Comparison of ENCODE assay signal across 1 cellular context in the genomic region with DNA sequence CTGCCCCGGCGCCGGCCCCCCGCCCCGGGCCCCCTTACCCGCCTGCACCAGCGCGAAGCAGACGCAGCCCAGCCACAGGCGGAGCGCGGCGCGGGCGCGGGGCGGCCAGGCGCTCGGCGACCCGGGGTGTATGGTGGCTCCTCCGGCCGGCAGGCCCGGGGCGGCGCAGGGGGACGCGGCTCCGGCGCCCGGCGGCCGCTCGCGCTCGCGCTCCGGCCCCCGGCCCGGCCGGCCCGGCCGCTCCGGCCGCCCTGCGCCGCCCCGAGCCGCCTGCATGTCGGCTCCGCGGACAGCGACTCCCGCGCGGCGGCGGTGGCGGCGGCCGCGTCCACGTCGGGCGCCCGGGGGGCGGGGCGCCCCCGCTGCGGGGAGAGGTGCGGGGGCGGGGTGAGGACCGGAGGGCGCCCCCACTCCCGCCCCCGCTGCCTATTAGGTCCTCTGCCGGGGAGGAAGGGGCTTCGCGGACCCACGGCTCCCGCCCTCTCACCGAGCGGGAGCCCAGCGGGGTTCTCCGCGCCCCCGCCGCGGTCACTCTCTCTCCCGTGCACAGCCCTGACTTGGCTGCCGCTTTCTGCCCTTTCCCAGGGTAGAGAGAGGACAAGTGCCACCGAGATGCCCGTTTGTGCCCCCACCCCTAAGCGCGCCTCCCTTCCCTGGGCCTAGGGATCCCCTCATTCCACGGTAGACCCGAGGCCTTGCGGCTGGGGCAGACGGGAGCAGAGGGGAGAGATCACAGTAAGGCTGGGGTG.
TF ChIP-seq lines count a peak whose summit lies in the region.

A gene (minus strand): TSS at position 298 of the 749 bp plus-strand sequence.

TF ChIP-seq in A549, 52 proteins besides CTCF, POLR2A, EP300 and RAD21 (continued from another document):
- TF ChIP-seq, protein P1, sequence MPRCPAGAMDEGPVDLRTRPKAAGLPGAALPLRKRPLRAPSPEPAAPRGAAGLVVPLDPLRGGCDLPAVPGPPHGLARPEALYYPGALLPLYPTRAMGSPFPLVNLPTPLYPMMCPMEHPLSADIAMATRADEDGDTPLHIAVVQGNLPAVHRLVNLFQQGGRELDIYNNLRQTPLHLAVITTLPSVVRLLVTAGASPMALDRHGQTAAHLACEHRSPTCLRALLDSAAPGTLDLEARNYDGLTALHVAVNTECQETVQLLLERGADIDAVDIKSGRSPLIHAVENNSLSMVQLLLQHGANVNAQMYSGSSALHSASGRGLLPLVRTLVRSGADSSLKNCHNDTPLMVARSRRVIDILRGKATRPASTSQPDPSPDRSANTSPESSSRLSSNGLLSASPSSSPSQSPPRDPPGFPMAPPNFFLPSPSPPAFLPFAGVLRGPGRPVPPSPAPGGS (IDR thresholded peaks at IDR 0.05), result no peak
- TF ChIP-seq HOXB5 (CRISPR knock-in tag; IDR thresholded peaks at IDR 0.05), result no peak
- TF ChIP-seq, protein P2, sequence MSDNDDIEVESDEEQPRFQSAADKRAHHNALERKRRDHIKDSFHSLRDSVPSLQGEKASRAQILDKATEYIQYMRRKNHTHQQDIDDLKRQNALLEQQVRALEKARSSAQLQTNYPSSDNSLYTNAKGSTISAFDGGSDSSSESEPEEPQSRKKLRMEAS (IDR thresholded peaks at IDR 0.05), result no peak
- no peak for TF ChIP-seq BHLHE40 (IDR thresholded peaks at IDR 0.05; ENCODE audit: low read depth, low read length)
- TF ChIP-seq, protein P3, sequence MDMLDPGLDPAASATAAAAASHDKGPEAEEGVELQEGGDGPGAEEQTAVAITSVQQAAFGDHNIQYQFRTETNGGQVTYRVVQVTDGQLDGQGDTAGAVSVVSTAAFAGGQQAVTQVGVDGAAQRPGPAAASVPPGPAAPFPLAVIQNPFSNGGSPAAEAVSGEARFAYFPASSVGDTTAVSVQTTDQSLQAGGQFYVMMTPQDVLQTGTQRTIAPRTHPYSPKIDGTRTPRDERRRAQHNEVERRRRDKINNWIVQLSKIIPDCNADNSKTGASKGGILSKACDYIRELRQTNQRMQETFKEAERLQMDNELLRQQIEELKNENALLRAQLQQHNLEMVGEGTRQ (IDR thresholded peaks at IDR 0.05), result no peak
- no peak for TF ChIP-seq RARB (CRISPR knock-in tag; IDR thresholded peaks at IDR 0.05)
- no peak for TF ChIP-seq HOXB13 (CRISPR knock-in tag; IDR thresholded peaks at IDR 0.05; ENCODE audit: low read depth)
- no peak for TF ChIP-seq CBX2 (IDR thresholded peaks at IDR 0.05; ENCODE audit: borderline replicate concordance, low read depth)
- no peak for TF ChIP-seq ZC3H11A (IDR thresholded peaks at IDR 0.05)
- no peak for TF ChIP-seq KDM5A (IDR thresholded peaks at IDR 0.05)
- TF ChIP-seq SMC3 (IDR thresholded peaks at IDR 0.05), result no peak
TF ChIP-seq in A549: peak in this region for 0.
